23 cellular contexts compared by ENCODE assay signal in genomic region chr2:112669667-112670066, GRCh38. TPM values are rescaled to one million over a fixed set of nuclear protein-coding genes. Genes with fewer than 3 reads are reported as not detected.
DNase-seq lines count a peak whose midpoint lies in the region; ATAC-seq and FAIRE-seq lines count a peak whose summit lies in the region.
"Had no signal": no experiment of that assay in that cellular context is flagged by ENCODE, and none has a peak within 500 bp of the region (broad histone marks: within the 10 kb centered on the region; RNA-seq: fewer than 3 reads in every experiment).

No MANE protein-coding gene starts in this region.

- H3K4me3 ChIP-seq in small intestine (ENCODE audit: low read depth in 1 of 2, low read length in 2 of 2) = no peak overlapping the region
- H3K4me3 ChIP-seq: A549, K562 had no signal

- no peak overlapping the region for H3K27ac ChIP-seq in small intestine (ENCODE audit: low read depth in 1 of 2, low read length in 1 of 2)
- H3K27ac ChIP-seq: 22Rv1, A549, C4-2B, HL-60 had no signal

- no peaks in the 10 kb centered on the region for H3K36me3 ChIP-seq in small intestine (ENCODE audit: control insufficient read depth in 2 of 2, insufficient read depth in 2 of 2, low read length in 2 of 2)

- no peaks in the 10 kb centered on the region for H3K4me1 ChIP-seq in small intestine (ENCODE audit: control insufficient read depth in 2 of 2, insufficient read depth in 1 of 2, low read depth in 1 of 2, low read length in 1 of 2)
- H3K4me1 ChIP-seq: A549 had no signal

- FAIRE-seq in small intestine (lab: Jason Lieb, UNC) = no peak
- FAIRE-seq: A549, D721Med, H1, K562 had no signal

- peak; percentile 44 for DNase-seq in DMS53 (lab: John Stamatoyannopoulos, UW)
- no peak for DNase-seq in DMS53 treated with DMSO at 0.1 percent for 48 hours (lab: John Stamatoyannopoulos, UW; ENCODE audit: unreplicated experiment)
- no peak for DNase-seq in left lobe of liver (ENCODE audit: low spot score)
- peak; percentile 19 for DNase-seq in small intestine
- no peak for DNase-seq in GM19238 (ENCODE audit: insufficient read length, low spot score)
- DNase-seq in NCI-H82 (lab: John Stamatoyannopoulos, UW) = no peak
- DNase-seq: AML-193; Caco-2; CD4-positive, alpha-beta T cell; DMS79 treated with DMSO at 0.1 percent for 48 hours; GF-D8; H9; IMR-90 had no signal

- ATAC-seq in left lobe of liver = peak; percentile 47
- ATAC-seq in HG02852 (IDR thresholded peaks at IDR 0.05; ENCODE audit: unreplicated experiment) = no peak
- ATAC-seq: A549, K562 had no signal

- no peaks in the 10 kb centered on the region for H3K9me3 ChIP-seq in small intestine (ENCODE audit: control insufficient read depth, low read depth)
- H3K9me3 ChIP-seq: A549, Caco-2 had no signal

- 64 to 85% (median 76%) methylated on average over 4 of the region's 4 CpGs for WGBS in small intestine, 3 donors

- H3K27me3 ChIP-seq in small intestine (ENCODE audit: control insufficient read depth in 2 of 2, insufficient read depth in 2 of 2, low read length in 2 of 2) = no peaks in the 10 kb centered on the region

RNA-seq across cellular contexts. Expression of gene SLC20A1, which starts 23.9 kb away (rescaled TPM):
- total RNA-seq in left lobe of liver = 12.9 TPM
- 10 to 100 TPM; 14.8 to 26.7 (median 24.6) TPM for polyA plus RNA-seq in small intestine

RNA-seq across cellular contexts. Expression of gene NT5DC4, which starts 51.2 kb away (rescaled TPM):
- total RNA-seq in left lobe of liver = not detected
- under 1 TPM in 1 of 3 donors, not detected in 2; 0.04 TPM for polyA plus RNA-seq in small intestine
- total RNA-seq: CD4-positive, alpha-beta T cell; H1; H9; HT1080; IMR-90 had no signal
- polyA plus RNA-seq: A549, BJ, H1, IMR-90 had no signal

Comparison
In these comparisons a context has a peak if more than half of its experiments do, and no peak if none do; other contexts are left out.
1. DNase-seq: peak in DMS53 (single experiment) and small intestine (single experiment); none in DMS53 treated with DMSO at 0.1 percent for 48 hours (single experiment), left lobe of liver (single experiment), GM19238 (single experiment) and NCI-H82 (single experiment).